Comparison of ENCODE assay signal across 32 cellular contexts in the genomic region with DNA sequence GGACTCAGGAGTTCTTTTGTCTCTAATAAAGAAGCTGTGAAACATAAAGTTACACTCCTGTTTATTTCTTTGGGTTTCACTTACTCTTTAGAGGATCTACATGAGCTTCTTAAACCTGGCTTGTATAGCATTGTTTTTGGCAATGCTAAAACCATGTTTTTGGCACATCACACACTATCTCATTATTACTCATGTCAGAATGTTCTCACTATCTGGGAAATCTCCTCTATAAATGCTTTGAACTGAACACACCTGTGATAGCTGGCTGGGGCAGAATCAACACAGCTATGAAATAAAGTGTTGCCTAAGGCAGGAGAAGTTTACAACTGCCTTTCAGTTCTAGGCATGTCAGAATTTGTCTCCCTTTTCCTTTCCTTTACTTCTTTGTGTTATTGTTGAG. TPM values are rescaled to one million over a fixed set of nuclear protein-coding genes. Genes with fewer than 3 reads are reported as not detected.
A peak's percentile ranks its signal among the peaks of the same experiment; 100 is the strongest.
DNase-seq lines count a peak whose midpoint lies in the region; ATAC-seq, FAIRE-seq and TF ChIP-seq lines count a peak whose summit lies in the region.
"Had no signal": no experiment of that assay in that cellular context is flagged by ENCODE, and none has a peak within 500 bp of the region (broad histone marks: within the 10 kb centered on the region; RNA-seq: fewer than 3 reads in every experiment).

No MANE protein-coding gene starts in this region.

- H3K4me3 ChIP-seq in LNCaP clone FGC (ENCODE audit: low read depth, low read length) (no peak overlapping the region), SK-N-SH (ENCODE audit: low read depth in 2 of 2, low read length in 1 of 2) (no peak overlapping the region), fibroblast of mammary gland (ENCODE audit: control insufficient read depth, low read depth, low read length) (no peak overlapping the region), pancreas (no peak overlapping the region), coronary artery (no peak overlapping the region)
- H3K4me3 ChIP-seq: body of pancreas, thyroid gland had no signal

- DNase-seq in LNCaP clone FGC (ENCODE audit: low read depth) (peak; percentile 96), SK-N-SH (no peak), fibroblast of mammary gland (ENCODE audit: low read depth) (peak; percentile 55), pancreas (no peak), coronary artery (ENCODE audit: low spot score) (no peak), iPS-NIHi7 (ENCODE audit: extremely low spot score) (no peak)
- DNase-seq: activated CD4-positive, alpha-beta T cell treated with anti-CD3 and anti-CD28 coated beads for 4 hours; activated naive CD4-positive, alpha-beta T cell; activated T-cell treated with anti-CD3 and anti-CD28 coated beads, Interleukin-2, amount 50 U/mL, for 4 hours; body of pancreas; glutamatergic neuron; left cardiac atrium; naive thymus-derived CD8-positive, alpha-beta T cell; NCI-H1105; NCI-H2081 treated with DMSO at 0.1 percent for 48 hours; NCI-H446 treated with DMSO at 0.1 percent for 48 hours; right cardiac atrium; stimulated activated CD4-positive, alpha-beta T cell treated with anti-CD3 and anti-CD28 coated beads, Interleukin-12 subunit alpha, Interleukin-12 subunit beta, amount 100 ng/mL, for 4 hours; stimulated activated naive CD8-positive, alpha-beta T cell treated with anti-CD3 and anti-CD28 coated beads, Interleukin-15, Interleukin-2, amounts not matched to agents 100 U/mL and 50 U/mL, for 24 hours; T-helper 17 cell; thyroid gland had no signal

- H3K9me2 ChIP-seq in SK-N-SH = no peaks in the 10 kb centered on the region

- no peak for TF ChIP-seq RAD21 in SK-N-SH (IDR thresholded peaks at IDR 0.05; ENCODE audit: low read length)

- CTCF ChIA-PET in SK-N-SH (lab: Yijun Ruan, JAX) = interaction anchor here (1.3 kb wide), 1 partner anchor 18 kb away, joined by 5 read pairs; no protein-coding TSS in a partner anchor

- H2AFZ ChIP-seq in SK-N-SH (ENCODE audit: low read depth) = no peak overlapping the region

- H3F3A ChIP-seq in SK-N-SH (replicated peaks; ENCODE audit: insufficient read depth) = no peaks in the 10 kb centered on the region

- no peak for FAIRE-seq in pancreas (lab: Jason Lieb, UNC)
- FAIRE-seq: D721Med, GM12891, H54 had no signal

- H3K36me3 ChIP-seq in SK-N-SH (replicated peaks in 1 of 2; ENCODE audit: control insufficient read depth in 1 of 2, insufficient read depth in 2 of 2, low read length in 1 of 2) = no peaks in the 10 kb centered on the region
- no peaks in the 10 kb centered on the region for H3K36me3 ChIP-seq in pancreas
- H3K36me3 ChIP-seq: thyroid gland had no signal

- intact Hi-C loops in pancreas (cut with DNase I) = no loop called here

- H3K4me2 ChIP-seq in SK-N-SH = peak overlapping the region; percentile 12; the same call in 1 of the 2 replicates

- no peaks in the 10 kb centered on the region for H3K79me2 ChIP-seq in SK-N-SH (ENCODE audit: insufficient read depth)

- POLR2A ChIA-PET in SK-N-SH (lab: Yijun Ruan, JAX) = no interaction called here

- TF ChIP-seq CTCF in LNCaP clone FGC (IDR thresholded peaks at IDR 0.05; ENCODE audit: control insufficient read depth, extremely low read depth, insufficient read depth) (no peak), SK-N-SH (IDR thresholded peaks at IDR 0.05) (no peak), fibroblast of mammary gland (conservative IDR thresholded peaks at IDR 0.05; ENCODE audit: control insufficient read depth, insufficient read depth, low read depth, low read length) (no peak), pancreas (IDR thresholded peaks at IDR 0.05) (no peak), coronary artery (IDR thresholded peaks at IDR 0.05) (no peak)

- no peaks in the 10 kb centered on the region for H4K20me1 ChIP-seq in SK-N-SH (ENCODE audit: insufficient read depth)

- H3K4me1 ChIP-seq in SK-N-SH (ENCODE audit: control insufficient read depth in 1 of 2, insufficient read depth in 2 of 2, low read depth in 1 of 2, low read length in 1 of 2) = no peaks in the 10 kb centered on the region; a peak in 1 of 4 replicates
- H3K4me1 ChIP-seq in pancreas = peaks cover 0 to 6% (median 0%) of the 10 kb centered on the region in 3 donors
- H3K4me1 ChIP-seq: body of pancreas, thyroid gland had no signal

- H3K9me3 ChIP-seq in SK-N-SH (no peaks in the 10 kb centered on the region), pancreas (no peaks in the 10 kb centered on the region)
- H3K9me3 ChIP-seq: body of pancreas, thyroid gland had no signal

- H3K27me3 ChIP-seq in SK-N-SH (ENCODE audit: insufficient read depth) (no peaks in the 10 kb centered on the region), pancreas (no peaks in the 10 kb centered on the region)
- H3K27me3 ChIP-seq: body of pancreas, thyroid gland had no signal

- no peak overlapping the region for H3K9ac ChIP-seq in SK-N-SH

- no peak for TF ChIP-seq EP300 in SK-N-SH (IDR thresholded peaks at IDR 0.05; ENCODE audit: borderline replicate concordance in 1 of 2, low read depth in 1 of 2, low read length in 1 of 2)

- ATAC-seq in pancreas = peak in 3 of 4 donors; percentile 44 to 72 (median 61)
- ATAC-seq in HG03175 (IDR thresholded peaks at IDR 0.05; ENCODE audit: unreplicated experiment) = no peak
- ATAC-seq: activated T-cell treated with anti-CD3 and anti-CD28 coated beads, Interleukin-2, amount 50 U/mL, for 4 hours; body of pancreas; left cardiac atrium; naive thymus-derived CD8-positive, alpha-beta T cell; Panc1; right cardiac atrium; stimulated activated naive CD8-positive, alpha-beta T cell treated with anti-CD3 and anti-CD28 coated beads, Interleukin-15, Interleukin-2, amounts not matched to agents 100 U/mL and 50 U/mL, for 24 hours; T-helper 17 cell had no signal

- H3K27ac ChIP-seq in SK-N-SH (ENCODE audit: low read depth in 2 of 2, low read length in 1 of 2) = peak overlapping the region; percentile 25 to 71; a peak in 3 of 4 replicates
- no peak overlapping the region for H3K27ac ChIP-seq in pancreas
- no peak overlapping the region for H3K27ac ChIP-seq in coronary artery
- H3K27ac ChIP-seq: body of pancreas, thyroid gland had no signal

TF ChIP-seq in SK-N-SH, 30 proteins besides CTCF, POLR2A, EP300 and RAD21:
- TF ChIP-seq, protein P1, sequence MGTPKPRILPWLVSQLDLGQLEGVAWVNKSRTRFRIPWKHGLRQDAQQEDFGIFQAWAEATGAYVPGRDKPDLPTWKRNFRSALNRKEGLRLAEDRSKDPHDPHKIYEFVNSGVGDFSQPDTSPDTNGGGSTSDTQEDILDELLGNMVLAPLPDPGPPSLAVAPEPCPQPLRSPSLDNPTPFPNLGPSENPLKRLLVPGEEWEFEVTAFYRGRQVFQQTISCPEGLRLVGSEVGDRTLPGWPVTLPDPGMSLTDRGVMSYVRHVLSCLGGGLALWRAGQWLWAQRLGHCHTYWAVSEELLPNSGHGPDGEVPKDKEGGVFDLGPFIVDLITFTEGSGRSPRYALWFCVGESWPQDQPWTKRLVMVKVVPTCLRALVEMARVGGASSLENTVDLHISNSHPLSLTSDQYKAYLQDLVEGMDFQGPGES (IDR thresholded peaks at IDR 0.05; ENCODE audit: low read depth, low read length) = no peak
- TF ChIP-seq POLR2AphosphoS5 (IDR thresholded peaks at IDR 0.05; ENCODE audit: low read depth, low read length) (0 out of 2 replicates have a peak, but pooled peaks have one; percentile 4), NFIC (IDR thresholded peaks at IDR 0.05; ENCODE audit: borderline replicate concordance) (0 out of 2 replicates have a peak, but pooled peaks have one; percentile 9), RXRA (IDR thresholded peaks at IDR 0.05; ENCODE audit: borderline replicate concordance, low read depth) (no peak)

RNA-seq across cellular contexts. Expression of a gene that starts 52.6 kb away (rescaled TPM):
- polyA plus RNA-seq in SK-N-SH (2012; rRNA removed) (14.7 and 22.4 TPM in 2 replicates), pancreas (under 1 TPM; 0.05 to 0.08 TPM)
- 20.7 and 28.2 TPM in 2 replicates for polyA plus RNA-seq in SK-N-SH (2012; cell fraction: cytosol; rRNA removed)
- 12.9 and 33.9 TPM in 2 replicates for polyA plus RNA-seq in SK-N-SH (2012; cell fraction: nucleus; rRNA removed)
- total RNA-seq in pancreas = 1 to 10 TPM in 2 of 6 donors, under 1 TPM in 4; 0.08 to 2.1 (median 0.40) TPM
- total RNA-seq: SK-MEL-5 had no signal

RNA-seq across cellular contexts. Expression of a gene that starts 54.8 kb away (rescaled TPM):
- polyA plus RNA-seq in SK-N-SH (2012; rRNA removed) (0.10 and 0.19 TPM in 2 replicates), pancreas (not detected)
- polyA plus RNA-seq in SK-N-SH (2012; cell fraction: cytosol; rRNA removed) = 0.10 and 0.14 TPM in 2 replicates
- polyA plus RNA-seq in SK-N-SH (2012; cell fraction: nucleus; rRNA removed) = 0.14 and 0.25 TPM in 2 replicates
- not detected for total RNA-seq in pancreas
- total RNA-seq: activated CD8-positive, alpha-beta memory T cell treated with anti-CD3 and anti-CD28 coated beads for 36 hours; activated T-cell treated with anti-CD3 and anti-CD28 coated beads, Interleukin-2, amount 50 U/mL, for 4 hours; body of pancreas; Daoy; left cardiac atrium; LHCN-M2; naive thymus-derived CD8-positive, alpha-beta T cell; omental fat pad; right cardiac atrium; SK-MEL-5; T-helper 17 cell; thyroid gland had no signal
- polyA plus RNA-seq: adipose tissue; naive thymus-derived CD8-positive, alpha-beta T cell; right cardiac atrium had no signal

Comparison
In these comparisons a context has a peak if more than half of its experiments do, and no peak if none do; other contexts are left out.
1. DNase-seq: peak in LNCaP clone FGC (single experiment) and fibroblast of mammary gland (single experiment); none in SK-N-SH (single experiment), pancreas (0 of 6), coronary artery (single experiment) and iPS-NIHi7 (single experiment).
2. H3K27ac ChIP-seq: peak in SK-N-SH (2 of 2); none in pancreas (0 of 4) and coronary artery (0 of 2).
3. RNA of a gene that starts 52.6 kb away (polyA plus RNA-seq): 12.9 to 33.9 TPM in SK-N-SH; 0.05 to 0.08 TPM in pancreas; every median in the first group is over 10 times any median in the second.